In the genomic region with DNA sequence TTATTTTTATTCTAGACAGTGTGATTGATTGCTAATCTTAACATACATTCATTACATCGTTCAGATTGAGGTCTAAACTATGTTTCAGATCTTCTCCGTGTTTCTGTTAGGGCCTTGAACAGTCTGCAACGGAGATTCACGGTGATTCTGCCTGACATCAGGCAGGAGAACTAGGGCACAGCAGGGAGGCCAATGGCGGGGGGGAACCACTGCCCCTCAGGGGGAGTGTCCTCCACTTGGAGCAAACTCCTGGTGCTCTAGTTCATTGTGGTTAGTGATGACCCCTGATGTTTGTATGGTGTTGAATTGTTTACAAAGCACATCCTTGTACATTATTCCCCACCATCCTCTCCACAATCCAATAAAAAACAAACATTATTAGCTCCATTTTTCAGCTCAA, we compare ENCODE assay signal across 12 cellular contexts.
"Had no signal": no experiment of that assay in that cellular context is flagged by ENCODE, and none has a peak within 500 bp of the region (broad histone marks: within the 10 kb centered on the region; RNA-seq: fewer than 3 reads in every experiment).

No MANE protein-coding gene starts in this region.

- H3K27me3 ChIP-seq: esophagus squamous epithelium, vagina had no signal

- H3K9me3 ChIP-seq: esophagus squamous epithelium, vagina had no signal

- DNase-seq: activated CD4-positive, alpha-beta T cell treated with anti-CD3 and anti-CD28 coated beads for 1 hour; activated CD4-positive, alpha-beta T cell treated with anti-CD3 and anti-CD28 coated beads, Interleukin-2, amount 50 U/mL, for 48 hours; activated gamma-delta T cell treated with Interleukin-2 at 50 U/mL for 16 hours; activated naive CD8-positive, alpha-beta T cell treated with anti-CD3 and anti-CD28 coated beads for 36 hours; activated T-cell treated with anti-CD3 and anti-CD28 coated beads, Interleukin-2, amount 50 U/mL, for 4 hours; esophagus squamous epithelium; foreskin fibroblast; islet precursor cell; left ventricle myocardium superior; right cardiac atrium had no signal

- H3K36me3 ChIP-seq: esophagus squamous epithelium, vagina had no signal

- H3K27ac ChIP-seq: esophagus squamous epithelium, vagina had no signal

- ATAC-seq: activated T-cell treated with anti-CD3 and anti-CD28 coated beads, Interleukin-2, amount 50 U/mL, for 4 hours; left ventricle myocardium superior; right cardiac atrium had no signal

- H3K4me1 Mint-ChIP-seq: activated naive CD8-positive, alpha-beta T cell treated with anti-CD3 and anti-CD28 coated beads for 36 hours had no signal

- H3K4me1 ChIP-seq: esophagus squamous epithelium, vagina had no signal

- H3K36me3 Mint-ChIP-seq: activated naive CD8-positive, alpha-beta T cell treated with anti-CD3 and anti-CD28 coated beads for 36 hours had no signal

- H3K4me3 Mint-ChIP-seq: activated naive CD8-positive, alpha-beta T cell treated with anti-CD3 and anti-CD28 coated beads for 36 hours; activated T-cell treated with anti-CD3 and anti-CD28 coated beads, Interleukin-2, amount 50 U/mL, for 4 hours had no signal

- H3K4me3 ChIP-seq: esophagus squamous epithelium, smooth muscle cell, vagina had no signal

- H3K27ac Mint-ChIP-seq: activated naive CD8-positive, alpha-beta T cell treated with anti-CD3 and anti-CD28 coated beads for 36 hours had no signal

- H3K9me3 Mint-ChIP-seq: activated naive CD8-positive, alpha-beta T cell treated with anti-CD3 and anti-CD28 coated beads for 36 hours; activated T-cell treated with anti-CD3 and anti-CD28 coated beads, Interleukin-2, amount 50 U/mL, for 4 hours had no signal
